38 cellular contexts compared by ENCODE assay signal in the genomic region with DNA sequence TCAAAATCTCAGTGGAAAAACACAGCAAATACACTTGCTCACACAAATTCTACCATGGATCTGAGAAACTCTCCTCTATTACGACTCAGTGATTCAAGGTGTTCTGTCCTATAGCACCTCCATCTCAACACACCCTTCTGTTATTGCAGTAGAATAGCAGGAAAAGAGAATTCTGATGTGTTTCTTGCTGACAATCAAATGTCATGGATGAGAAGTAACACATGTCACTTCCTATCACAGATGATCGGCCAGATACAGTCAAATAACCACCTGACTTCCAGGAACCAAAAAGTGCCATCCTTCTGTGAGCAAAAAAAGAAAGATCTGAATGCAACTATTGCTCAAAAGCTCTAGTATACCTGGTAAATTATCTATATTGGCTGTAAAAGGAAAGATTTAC.
"Had no signal": no experiment of that assay in that cellular context is flagged by ENCODE, and none has a peak within 500 bp of the region (broad histone marks: within the 10 kb centered on the region; RNA-seq: fewer than 3 reads in every experiment).

No MANE protein-coding gene starts in this region.

- H3K36me3 Mint-ChIP-seq: activated naive CD4-positive, alpha-beta T cell treated with anti-CD3 and anti-CD28 coated beads, Interleukin-2, amount 10 ng/mL, durations not matched to agents 7 days and 5 days; activated naive CD4-positive, alpha-beta T cell treated with anti-CD3 and anti-CD28 coated beads, Interleukin-2, amount 50 U/mL, for 24 hours; activated naive CD4-positive, alpha-beta T cell treated with anti-CD3 and anti-CD28 coated beads, Interleukin-2, amount 50 U/mL, for 72 hours; activated naive CD8-positive, alpha-beta T cell; activated naive CD8-positive, alpha-beta T cell treated with anti-CD3 and anti-CD28 coated beads for 36 hours; activated naive CD8-positive, alpha-beta T cell treated with anti-CD3 and anti-CD28 coated beads, Interleukin-2, amount 10 ng/mL, durations not matched to agents 7 days and 5 days; brain had no signal

- H3K36me3 ChIP-seq: adrenal gland, ascending aorta, brain microvascular endothelial cell, breast epithelium, cardiac muscle cell had no signal

- H3K27me3 ChIP-seq: adrenal gland, ascending aorta, body of pancreas, brain microvascular endothelial cell, breast epithelium, cardiac muscle cell had no signal

- ATAC-seq: activated naive CD4-positive, alpha-beta T cell treated with anti-CD3 and anti-CD28 coated beads, Interleukin-2, amount 50 U/mL, for 72 hours; activated naive CD8-positive, alpha-beta T cell treated with anti-CD3 and anti-CD28 coated beads, Interleukin-2, amount 50 U/mL, for 24 hours; activated T-cell treated with anti-CD3 and anti-CD28 coated beads, Interleukin-2, amount 50 U/mL, for 4 hours; activated T-cell treated with anti-CD3 and anti-CD28 coated beads, Interleukin-2, amount 50 U/mL, for 72 hours; activated T-helper 17 cell treated with anti-CD3 and anti-CD28 coated beads, Interleukin-2, amount 50 U/mL, for 72 hours; body of pancreas had no signal

- H3K9me3 Mint-ChIP-seq: activated naive CD4-positive, alpha-beta T cell treated with anti-CD3 and anti-CD28 coated beads for 36 hours; activated naive CD4-positive, alpha-beta T cell treated with anti-CD3 and anti-CD28 coated beads, Interleukin-2, amount 50 U/mL, for 24 hours; activated T-helper 1 cell treated with anti-CD3 and anti-CD28 coated beads, Interleukin-12 subunit alpha, Interleukin-12 subunit beta, Interleukin-2, Interleukin-4 antibody, amounts not matched to agents 30 ng/mL and 10 ng/mL and 1 ng/mL, durations not matched to agents 14 hours and 24 hours and 36 hours; brain had no signal

- H3K27ac Mint-ChIP-seq: activated naive CD4-positive, alpha-beta T cell treated with anti-CD3 and anti-CD28 coated beads for 36 hours; activated naive CD4-positive, alpha-beta T cell treated with anti-CD3 and anti-CD28 coated beads, Interleukin-2, amount 10 ng/mL, durations not matched to agents 7 days and 5 days; activated naive CD4-positive, alpha-beta T cell treated with anti-CD3 and anti-CD28 coated beads, Interleukin-2, amount 50 U/mL, for 24 hours; activated naive CD4-positive, alpha-beta T cell treated with anti-CD3 and anti-CD28 coated beads, Interleukin-2, amount 50 U/mL, for 72 hours; activated naive CD8-positive, alpha-beta T cell; activated naive CD8-positive, alpha-beta T cell treated with anti-CD3 and anti-CD28 coated beads for 36 hours; activated naive CD8-positive, alpha-beta T cell treated with anti-CD3 and anti-CD28 coated beads, Interleukin-2, amount 10 ng/mL, durations not matched to agents 7 days and 5 days; activated naive CD8-positive, alpha-beta T cell treated with anti-CD3 and anti-CD28 coated beads, Interleukin-2, amount 50 U/mL, for 24 hours; activated T-cell treated with anti-CD3 and anti-CD28 coated beads, Interleukin-2, amount 50 U/mL, for 24 hours; activated T-cell treated with anti-CD3 and anti-CD28 coated beads, Interleukin-2, amount 50 U/mL, for 72 hours; activated T-helper 1 cell treated with anti-CD3 and anti-CD28 coated beads, Interleukin-12 subunit alpha, Interleukin-12 subunit beta, Interleukin-2, Interleukin-4 antibody, amounts not matched to agents 30 ng/mL and 10 ng/mL and 1 ng/mL, durations not matched to agents 14 hours and 24 hours and 36 hours; activated T-helper 17 cell treated with anti-CD3 and anti-CD28 coated beads, Interleukin-2, amount 50 U/mL, for 72 hours; activated T-helper 2 cell treated with anti-CD3 and anti-CD28 coated beads, Interferon-gamma antibody, Interleukin-2, Interleukin-4, amounts not matched to agents 10 μg/mL and 5 μg/mL and 100 μg/mL, durations not matched to agents 14 hours and 24 hours and 36 hours; brain had no signal

- H3K4me1 Mint-ChIP-seq: activated naive CD4-positive, alpha-beta T cell treated with anti-CD3 and anti-CD28 coated beads, Interleukin-2, amount 10 ng/mL, durations not matched to agents 7 days and 5 days; activated naive CD4-positive, alpha-beta T cell treated with anti-CD3 and anti-CD28 coated beads, Interleukin-2, amount 50 U/mL, for 24 hours; activated naive CD8-positive, alpha-beta T cell treated with anti-CD3 and anti-CD28 coated beads for 36 hours; activated naive CD8-positive, alpha-beta T cell treated with anti-CD3 and anti-CD28 coated beads, Interleukin-2, amount 10 ng/mL, durations not matched to agents 7 days and 5 days; activated naive CD8-positive, alpha-beta T cell treated with anti-CD3 and anti-CD28 coated beads, Interleukin-2, amount 50 U/mL, for 24 hours; activated T-helper 17 cell treated with anti-CD3 and anti-CD28 coated beads, Interleukin-2, amount 50 U/mL, for 72 hours; brain; central memory CD8-positive, alpha-beta T cell had no signal

- H3K4me3 Mint-ChIP-seq: activated naive CD4-positive, alpha-beta T cell treated with anti-CD3 and anti-CD28 coated beads for 36 hours; activated naive CD4-positive, alpha-beta T cell treated with anti-CD3 and anti-CD28 coated beads, Interleukin-2, amount 10 ng/mL, durations not matched to agents 7 days and 5 days; activated naive CD4-positive, alpha-beta T cell treated with anti-CD3 and anti-CD28 coated beads, Interleukin-2, amount 50 U/mL, for 24 hours; activated naive CD8-positive, alpha-beta T cell; activated naive CD8-positive, alpha-beta T cell treated with anti-CD3 and anti-CD28 coated beads for 36 hours; activated naive CD8-positive, alpha-beta T cell treated with anti-CD3 and anti-CD28 coated beads, Interleukin-2, amount 10 ng/mL, durations not matched to agents 7 days and 5 days; activated naive CD8-positive, alpha-beta T cell treated with anti-CD3 and anti-CD28 coated beads, Interleukin-2, amount 50 U/mL, for 24 hours; activated T-cell treated with anti-CD3 and anti-CD28 coated beads, Interleukin-2, amount 50 U/mL, for 24 hours; activated T-cell treated with anti-CD3 and anti-CD28 coated beads, Interleukin-2, amount 50 U/mL, for 4 hours; activated T-cell treated with anti-CD3 and anti-CD28 coated beads, Interleukin-2, amount 50 U/mL, for 72 hours; activated T-helper 1 cell treated with anti-CD3 and anti-CD28 coated beads, Interleukin-12 subunit alpha, Interleukin-12 subunit beta, Interleukin-2, Interleukin-4 antibody, amounts not matched to agents 30 ng/mL and 10 ng/mL and 1 ng/mL, durations not matched to agents 14 hours and 24 hours and 36 hours; activated T-helper 17 cell treated with anti-CD3 and anti-CD28 coated beads, Interleukin-2, amount 50 U/mL, for 72 hours; brain; central memory CD8-positive, alpha-beta T cell had no signal

- H3K27ac ChIP-seq: adrenal gland, ascending aorta, body of pancreas, brain microvascular endothelial cell, breast epithelium, cardiac muscle cell had no signal

- H3K4me3 ChIP-seq: adrenal gland, ascending aorta, body of pancreas, breast epithelium, cardiac muscle cell had no signal

- DNase-seq: activated effector memory CD4-positive, alpha-beta T cell treated with anti-CD3 and anti-CD28 coated beads, Interleukin-2, amount 50 U/mL, for 16 hours; activated effector memory CD4-positive, alpha-beta T cell treated with Interleukin-2 at 50 U/mL for 16 hours; activated gamma-delta T cell; activated gamma-delta T cell treated with Interleukin-2 at 50 U/mL for 16 hours; activated naive CD4-positive, alpha-beta T cell; activated naive CD4-positive, alpha-beta T cell treated with anti-CD3 and anti-CD28 coated beads for 36 hours; activated naive CD4-positive, alpha-beta T cell treated with anti-CD3 and anti-CD28 coated beads, Interleukin-2, amount 10 ng/mL, durations not matched to agents 7 days and 5 days; activated naive CD4-positive, alpha-beta T cell treated with anti-CD3 and anti-CD28 coated beads, Interleukin-2, amount 50 U/mL, for 16 hours; activated naive CD4-positive, alpha-beta T cell treated with Interleukin-2 at 50 U/mL for 16 hours; activated naive CD8-positive, alpha-beta T cell treated with anti-CD3 and anti-CD28 coated beads for 36 hours; activated naive CD8-positive, alpha-beta T cell treated with anti-CD3 and anti-CD28 coated beads, Interleukin-2, amount 10 ng/mL, durations not matched to agents 7 days and 5 days; activated naive CD8-positive, alpha-beta T cell treated with anti-CD3 and anti-CD28 coated beads, Interleukin-2, amount 50 U/mL, for 24 hours; activated T-cell treated with anti-CD3 and anti-CD28 coated beads, Interleukin-2, amount 50 U/mL, for 1 hour; activated T-cell treated with anti-CD3 and anti-CD28 coated beads, Interleukin-2, amount 50 U/mL, for 24 hours; activated T-cell treated with anti-CD3 and anti-CD28 coated beads, Interleukin-2, amount 50 U/mL, for 4 hours; activated T-cell treated with anti-CD3 and anti-CD28 coated beads, Interleukin-2, amount 50 U/mL, for 48 hours; activated T-cell treated with anti-CD3 and anti-CD28 coated beads, Interleukin-2, amount 50 U/mL, for 72 hours; adrenal gland; amniotic stem cell; amygdala; anterior cingulate cortex; aorta; body of pancreas; brain microvascular endothelial cell; caudate nucleus; central memory CD4-positive, alpha-beta T cell; cerebellar nuclear complex had no signal

- H3K9me3 ChIP-seq: adrenal gland, ascending aorta, body of pancreas, breast epithelium had no signal

- H3K27me3 Mint-ChIP-seq: activated naive CD4-positive, alpha-beta T cell treated with anti-CD3 and anti-CD28 coated beads, Interleukin-2, amount 10 ng/mL, durations not matched to agents 7 days and 5 days; activated naive CD4-positive, alpha-beta T cell treated with anti-CD3 and anti-CD28 coated beads, Interleukin-2, amount 50 U/mL, for 24 hours; activated naive CD8-positive, alpha-beta T cell; activated naive CD8-positive, alpha-beta T cell treated with anti-CD3 and anti-CD28 coated beads for 36 hours; activated naive CD8-positive, alpha-beta T cell treated with anti-CD3 and anti-CD28 coated beads, Interleukin-2, amount 10 ng/mL, durations not matched to agents 7 days and 5 days; activated naive CD8-positive, alpha-beta T cell treated with anti-CD3 and anti-CD28 coated beads, Interleukin-2, amount 50 U/mL, for 24 hours; activated T-cell treated with anti-CD3 and anti-CD28 coated beads, Interleukin-2, amount 50 U/mL, for 24 hours; activated T-helper 17 cell treated with anti-CD3 and anti-CD28 coated beads, Interleukin-2, amount 50 U/mL, for 72 hours; central memory CD8-positive, alpha-beta T cell had no signal
